1 cellular context compared by ENCODE assay signal in the genomic region with DNA sequence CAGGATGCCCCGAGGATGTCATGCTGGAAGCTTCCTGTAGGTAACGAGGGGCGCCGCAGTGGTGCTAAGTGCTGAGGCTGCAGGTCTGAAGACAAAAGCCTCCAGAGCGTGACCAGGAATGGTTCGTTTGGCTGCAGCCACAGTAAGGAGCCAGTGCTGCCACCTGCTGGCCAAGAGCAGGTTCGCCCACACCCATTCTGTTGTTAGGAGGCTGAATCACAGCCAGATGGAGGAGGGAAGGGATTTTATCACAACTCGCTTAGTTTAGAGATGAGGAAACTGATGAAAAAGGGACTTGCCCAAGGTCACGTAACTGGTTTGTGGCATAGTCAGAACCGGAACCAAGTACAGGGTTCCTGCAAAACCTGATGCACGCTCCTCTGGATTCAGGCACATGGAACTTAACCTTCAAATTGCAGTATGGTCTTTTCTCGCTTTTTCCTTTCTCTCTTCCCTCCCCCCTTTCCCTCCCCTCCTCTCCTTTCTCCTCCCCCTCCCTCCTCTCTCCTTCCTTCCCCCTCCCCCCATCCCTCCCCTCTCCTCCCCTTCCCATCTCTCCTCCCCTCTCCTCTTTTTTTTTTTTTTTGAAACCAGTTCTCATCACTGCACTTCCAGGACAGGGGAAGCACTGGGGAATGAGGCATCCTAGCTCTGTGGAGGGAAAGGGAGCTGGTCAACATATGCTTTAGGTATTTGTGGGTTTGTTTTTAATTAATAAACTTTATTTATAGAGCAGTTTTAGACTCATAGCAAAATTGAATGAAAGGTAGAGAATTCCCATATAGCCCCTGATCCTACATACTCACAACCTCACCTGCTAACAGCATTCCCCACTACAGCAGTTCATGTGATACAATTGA.
TF ChIP-seq lines count a peak whose summit lies in the region.

No MANE protein-coding gene starts in this region.

TF ChIP-seq in IMR-90, 13 proteins besides CTCF, POLR2A, EP300 and RAD21 (continued from another document):
- TF ChIP-seq, protein P1, sequence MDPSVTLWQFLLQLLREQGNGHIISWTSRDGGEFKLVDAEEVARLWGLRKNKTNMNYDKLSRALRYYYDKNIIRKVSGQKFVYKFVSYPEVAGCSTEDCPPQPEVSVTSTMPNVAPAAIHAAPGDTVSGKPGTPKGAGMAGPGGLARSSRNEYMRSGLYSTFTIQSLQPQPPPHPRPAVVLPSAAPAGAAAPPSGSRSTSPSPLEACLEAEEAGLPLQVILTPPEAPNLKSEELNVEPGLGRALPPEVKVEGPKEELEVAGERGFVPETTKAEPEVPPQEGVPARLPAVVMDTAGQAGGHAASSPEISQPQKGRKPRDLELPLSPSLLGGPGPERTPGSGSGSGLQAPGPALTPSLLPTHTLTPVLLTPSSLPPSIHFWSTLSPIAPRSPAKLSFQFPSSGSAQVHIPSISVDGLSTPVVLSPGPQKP (IDR thresholded peaks at IDR 0.05; ENCODE audit: borderline replicate concordance, low read depth, low read length) = no peak
TF ChIP-seq in IMR-90: peak in this region for 8.
